14 cellular contexts compared by ENCODE assay signal in the genomic region with DNA sequence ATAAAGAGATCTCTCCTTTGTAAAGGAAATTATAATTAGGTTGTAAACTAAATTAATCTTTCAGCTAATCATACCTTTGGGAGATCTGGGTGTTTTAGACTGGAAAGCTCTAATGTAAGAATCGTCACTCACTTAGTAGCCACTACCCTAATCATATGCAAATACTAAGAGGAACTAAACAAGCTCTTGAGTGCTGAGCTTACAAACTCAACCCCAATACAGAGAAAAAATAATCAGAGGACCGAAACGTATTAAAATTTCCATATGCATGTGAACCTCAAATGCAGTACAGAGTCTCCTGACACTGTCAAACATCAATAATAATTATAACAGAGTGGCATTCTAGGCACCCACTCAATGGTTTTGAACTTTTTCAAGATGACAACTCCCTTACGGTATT.
"Had no signal": no experiment of that assay in that cellular context is flagged by ENCODE, and none has a peak within 500 bp of the region (broad histone marks: within the 10 kb centered on the region; RNA-seq: fewer than 3 reads in every experiment).

No MANE protein-coding gene starts in this region.

- H3K27ac Mint-ChIP-seq: activated CD8-positive, alpha-beta T cell treated with anti-CD3 and anti-CD28 coated beads, Interleukin-2, amount 10 ng/mL, durations not matched to agents 7 days and 5 days; activated T-helper 1 cell treated with anti-CD3 and anti-CD28 coated beads, Interleukin-12 subunit alpha, Interleukin-12 subunit beta, Interleukin-2, Interleukin-4 antibody, amounts not matched to agents 30 ng/mL and 10 ng/mL and 1 ng/mL, durations not matched to agents 14 hours and 24 hours and 36 hours had no signal

- DNase-seq: activated CD4-positive, alpha-beta T cell treated with anti-CD3 and anti-CD28 coated beads for 48 hours; activated CD8-positive, alpha-beta memory T cell treated with anti-CD3 and anti-CD28 coated beads, Interleukin-2, amount 50 U/mL, for 48 hours; activated CD8-positive, alpha-beta T cell treated with anti-CD3 and anti-CD28 coated beads, Interleukin-2, amount 10 ng/mL, durations not matched to agents 7 days and 5 days; activated naive CD4-positive, alpha-beta T cell treated with Interleukin-2 at 50 U/mL for 16 hours; effector CD4-positive, alpha-beta T cell; islet precursor cell; left ventricle myocardium superior; ovary; sigmoid colon; stimulated activated naive CD8-positive, alpha-beta T cell treated with anti-CD3 and anti-CD28 coated beads, Interleukin-15, amount 100 ng/mL, for 72 hours; testis; upper lobe of right lung had no signal

- H3K4me3 Mint-ChIP-seq: activated CD8-positive, alpha-beta T cell treated with anti-CD3 and anti-CD28 coated beads, Interleukin-2, amount 10 ng/mL, durations not matched to agents 7 days and 5 days; activated T-helper 1 cell treated with anti-CD3 and anti-CD28 coated beads, Interleukin-12 subunit alpha, Interleukin-12 subunit beta, Interleukin-2, Interleukin-4 antibody, amounts not matched to agents 30 ng/mL and 10 ng/mL and 1 ng/mL, durations not matched to agents 14 hours and 24 hours and 36 hours; neural crest cell; stimulated activated naive CD8-positive, alpha-beta T cell treated with anti-CD3 and anti-CD28 coated beads, Interleukin-15, amount 100 ng/mL, for 72 hours had no signal

- H3K4me1 Mint-ChIP-seq: neural crest cell had no signal

- ATAC-seq: activated CD8-positive, alpha-beta T cell treated with anti-CD3 and anti-CD28 coated beads, Interleukin-2, amount 10 ng/mL, durations not matched to agents 7 days and 5 days; left ventricle myocardium superior; stimulated activated naive CD8-positive, alpha-beta T cell treated with anti-CD3 and anti-CD28 coated beads, Interleukin-15, amount 100 ng/mL, for 72 hours; upper lobe of right lung had no signal
